ENCODE assay signal across 22 cellular contexts in the genomic region with DNA sequence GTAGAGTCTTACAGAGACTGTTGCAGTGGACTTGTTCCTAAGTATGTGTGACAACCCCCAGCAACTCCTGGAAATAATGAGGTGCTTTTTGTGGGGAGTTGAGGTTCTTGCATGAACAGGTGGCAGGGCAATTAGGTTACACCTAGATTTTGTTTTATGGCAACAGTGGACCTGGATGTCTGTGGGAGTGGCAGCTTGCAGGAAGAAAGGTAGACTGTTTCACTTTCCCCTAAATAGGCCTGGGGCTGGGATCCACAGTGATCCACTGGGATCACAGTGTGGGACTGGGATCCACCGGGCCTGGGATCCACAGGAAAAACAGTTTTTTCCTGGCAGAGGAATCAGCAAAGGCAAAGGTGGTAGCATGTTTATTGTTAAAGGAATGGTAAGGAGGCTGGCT.
"Had no signal": no experiment of that assay in that cellular context is flagged by ENCODE, and none has a peak within 500 bp of the region (broad histone marks: within the 10 kb centered on the region; RNA-seq: fewer than 3 reads in every experiment).

No MANE protein-coding gene starts in this region.

- H2AFZ ChIP-seq: hepatocyte had no signal

- H3K36me3 ChIP-seq: colonic mucosa, esophagus muscularis mucosa, gastroesophageal sphincter, heart left ventricle, left lung, lower lobe of right lung had no signal

- H3K79me2 ChIP-seq: hepatocyte had no signal

- H3K9me3 Mint-ChIP-seq: dendritic cell treated with granulocyte-macrophage colony-stimulating factor and Interleukin-4, amounts not matched to agents 40 ng/mL and 50 ng/mL, for 4 days; immature natural killer cell had no signal

- H3K4me3 Mint-ChIP-seq: dendritic cell treated with granulocyte-macrophage colony-stimulating factor and Interleukin-4, amounts not matched to agents 40 ng/mL and 50 ng/mL, for 4 days; immature natural killer cell; mesothelial cell of epicardium had no signal

- H3K27me3 ChIP-seq: foreskin keratinocyte, gastroesophageal sphincter, hepatocyte had no signal

- H3K36me3 Mint-ChIP-seq: immature natural killer cell, mesothelial cell of epicardium had no signal

- H3K4me2 ChIP-seq: hepatocyte had no signal

- H3K4me1 Mint-ChIP-seq: immature natural killer cell, mesothelial cell of epicardium had no signal

- H3K4me1 ChIP-seq: colonic mucosa, esophagus muscularis mucosa, foreskin keratinocyte, gastroesophageal sphincter, heart left ventricle, left lung, lower lobe of right lung had no signal

- DNase-seq: colonic mucosa; cortex of kidney; effector CD4-positive, alpha-beta T cell; effector memory CD4-positive, alpha-beta T cell; hypothalamus; immature natural killer cell; islet precursor cell; kidney; kidney glomerular epithelial cell; left lung; left ventricle myocardium superior; lower lobe of right lung; mesenchymal stem cell had no signal

- ATAC-seq: gastroesophageal sphincter, left lung, left ventricle myocardium superior, lower lobe of right lung had no signal

- H3K27ac Mint-ChIP-seq: dendritic cell treated with granulocyte-macrophage colony-stimulating factor and Interleukin-4, amounts not matched to agents 40 ng/mL and 50 ng/mL, for 4 days; immature natural killer cell; mesothelial cell of epicardium had no signal

- FAIRE-seq: endothelial cell of umbilical vein, frontal cortex, kidney had no signal

- H3K27ac ChIP-seq: colonic mucosa, esophagus muscularis mucosa, foreskin keratinocyte, gastroesophageal sphincter, heart left ventricle, hepatocyte, left lung, lower lobe of right lung had no signal

- H3K4me3 ChIP-seq: colonic mucosa, esophagus muscularis mucosa, gastroesophageal sphincter, heart left ventricle, hepatocyte, left lung, lower lobe of right lung had no signal

- H3K9me3 ChIP-seq: colonic mucosa, esophagus muscularis mucosa, gastroesophageal sphincter, heart left ventricle, left lung, lower lobe of right lung had no signal
